ENCODE assay signal across 8 cellular contexts in the genomic region with DNA sequence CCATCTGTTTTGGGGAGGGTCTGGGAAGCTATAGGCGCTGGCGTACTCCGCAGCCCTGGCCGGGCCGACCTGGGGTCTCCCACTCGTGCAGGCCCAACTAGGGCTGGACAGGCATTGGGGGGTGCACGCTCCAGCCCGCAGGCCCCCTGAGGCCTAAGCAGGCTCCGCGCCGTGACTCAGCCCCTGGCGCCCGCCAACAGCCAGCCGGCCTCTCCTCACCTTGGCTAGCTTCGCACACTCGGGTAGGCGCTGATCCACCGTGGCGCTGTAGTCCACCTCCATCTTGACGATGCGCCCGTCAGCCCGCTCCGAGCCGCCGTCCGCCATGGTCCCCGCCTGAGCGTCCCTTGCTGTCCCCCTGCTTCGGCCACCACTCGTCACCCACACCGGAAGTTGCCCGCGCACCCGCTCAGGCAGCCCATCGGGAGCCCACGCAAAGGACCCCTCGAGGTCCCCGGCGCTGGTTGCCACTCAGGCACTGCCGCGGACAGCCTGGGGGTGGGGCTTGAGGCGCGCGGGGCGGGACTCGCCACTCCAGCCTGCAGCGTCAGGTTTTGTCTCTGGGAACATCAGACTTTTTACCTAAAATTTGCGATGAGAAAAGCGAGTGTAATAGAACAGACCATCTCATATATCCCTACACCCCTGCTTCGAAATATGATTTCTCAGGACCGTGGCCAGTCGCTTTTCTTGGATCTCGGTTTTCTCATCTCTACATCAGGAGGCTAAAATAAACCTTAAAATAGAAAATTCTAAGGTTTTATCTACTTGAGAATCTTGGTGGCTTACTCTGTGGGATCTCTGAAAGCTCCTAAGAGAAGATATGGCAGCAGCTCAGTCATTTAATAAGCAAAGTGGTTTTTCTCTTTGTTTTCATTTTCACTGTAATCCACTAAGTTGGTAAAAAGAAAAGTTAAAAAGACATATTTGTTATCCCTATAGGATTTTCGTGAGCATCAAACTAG. TPM values are rescaled to one million over a fixed set of nuclear protein-coding genes. Genes with fewer than 3 reads are reported as not detected.
DNase-seq lines count a peak whose midpoint lies in the region; ATAC-seq and TF ChIP-seq lines count a peak whose summit lies in the region.

A gene (minus strand): TSS at position 385 of the 965 bp plus-strand sequence. CDS start 58 bp downstream, at position 327.

- peak within 1 kb of the TSS; percentile 92 to 96 (median 94) for H3K27ac ChIP-seq in esophagus muscularis mucosa (replicated peaks in 1 of 4)

- ATAC-seq in GM21717 (IDR thresholded peaks at IDR 0.05; ENCODE audit: unreplicated experiment): peak; percentile 84

- DNase-seq in DMS79 (lab: John Stamatoyannopoulos, UW) (peak; percentile 40), KG1 (lab: John Stamatoyannopoulos, UW) (peak; percentile 74), esophagus muscularis mucosa (ENCODE audit: extremely low spot score) (peak; percentile 98), myocyte (ENCODE audit: low read depth) (peak; percentile 93)
- peak; percentile 97 to 99 for DNase-seq in activated T-cell treated with anti-CD3 and anti-CD28 coated beads, Interleukin-2, amount 50 U/mL, for 48 hours
- peak; percentile 87 to 90 for DNase-seq in stimulated activated CD8-positive, alpha-beta memory T cell treated with anti-CD3 and anti-CD28 coated beads, Interleukin-7, amount 100 ng/mL, for 48 hours (ENCODE audit: extremely low read depth in 1 of 2, low read depth in 1 of 2)

- peak; percentile 67 for TF ChIP-seq POLR2A in esophagus muscularis mucosa (IDR thresholded peaks at IDR 0.05; ENCODE audit: low read depth)

- no peaks in the 10 kb centered on the region for H3K27me3 ChIP-seq in esophagus muscularis mucosa

- no peak for TF ChIP-seq EP300 in esophagus muscularis mucosa (IDR thresholded peaks at IDR 0.05)

- H3K4me3 ChIP-seq in esophagus muscularis mucosa: peak within 1 kb of the TSS; percentile 77 to 97 (median 92)

- H3K9me3 ChIP-seq in esophagus muscularis mucosa: no peaks in the 10 kb centered on the region

- 6% methylated on average over 7 of the region's 55 CpGs for WGBS in esophagus muscularis mucosa

- peaks cover 37 to 49% (median 48%) of the 10 kb centered on the region in 4 donors for H3K4me1 ChIP-seq in esophagus muscularis mucosa

- intact Hi-C loops in esophagus muscularis mucosa (cut with DNase I): loop anchor here (5.0 to 10.0 kb wide), 2 partner anchors 122 to 456 kb away; a partner anchor contains a TSS

- no peaks in the 10 kb centered on the region for H3K36me3 ChIP-seq in esophagus muscularis mucosa

- no peak for TF ChIP-seq CTCF in esophagus muscularis mucosa (IDR thresholded peaks at IDR 0.05)

TF ChIP-seq in PFSK-1, 5 proteins besides CTCF, POLR2A, EP300 and RAD21:
- TF ChIP-seq TAF1 (IDR thresholded peaks at IDR 0.05; ENCODE audit: borderline replicate concordance, insufficient read depth, low read length) (peak; percentile 92), FOXP2 (optimal IDR thresholded peaks at IDR 0.05; ENCODE audit: borderline replicate concordance, extremely low read depth, extremely low read length, insufficient read depth) (peak; percentile 82), POLR2AphosphoS5 (IDR thresholded peaks at IDR 0.05; ENCODE audit: low read depth, low read length) (peak; percentile 96), SIN3A (IDR thresholded peaks at IDR 0.05; ENCODE audit: borderline replicate concordance, insufficient read depth, low read length) (no peak)
- TF ChIP-seq, protein P1, sequence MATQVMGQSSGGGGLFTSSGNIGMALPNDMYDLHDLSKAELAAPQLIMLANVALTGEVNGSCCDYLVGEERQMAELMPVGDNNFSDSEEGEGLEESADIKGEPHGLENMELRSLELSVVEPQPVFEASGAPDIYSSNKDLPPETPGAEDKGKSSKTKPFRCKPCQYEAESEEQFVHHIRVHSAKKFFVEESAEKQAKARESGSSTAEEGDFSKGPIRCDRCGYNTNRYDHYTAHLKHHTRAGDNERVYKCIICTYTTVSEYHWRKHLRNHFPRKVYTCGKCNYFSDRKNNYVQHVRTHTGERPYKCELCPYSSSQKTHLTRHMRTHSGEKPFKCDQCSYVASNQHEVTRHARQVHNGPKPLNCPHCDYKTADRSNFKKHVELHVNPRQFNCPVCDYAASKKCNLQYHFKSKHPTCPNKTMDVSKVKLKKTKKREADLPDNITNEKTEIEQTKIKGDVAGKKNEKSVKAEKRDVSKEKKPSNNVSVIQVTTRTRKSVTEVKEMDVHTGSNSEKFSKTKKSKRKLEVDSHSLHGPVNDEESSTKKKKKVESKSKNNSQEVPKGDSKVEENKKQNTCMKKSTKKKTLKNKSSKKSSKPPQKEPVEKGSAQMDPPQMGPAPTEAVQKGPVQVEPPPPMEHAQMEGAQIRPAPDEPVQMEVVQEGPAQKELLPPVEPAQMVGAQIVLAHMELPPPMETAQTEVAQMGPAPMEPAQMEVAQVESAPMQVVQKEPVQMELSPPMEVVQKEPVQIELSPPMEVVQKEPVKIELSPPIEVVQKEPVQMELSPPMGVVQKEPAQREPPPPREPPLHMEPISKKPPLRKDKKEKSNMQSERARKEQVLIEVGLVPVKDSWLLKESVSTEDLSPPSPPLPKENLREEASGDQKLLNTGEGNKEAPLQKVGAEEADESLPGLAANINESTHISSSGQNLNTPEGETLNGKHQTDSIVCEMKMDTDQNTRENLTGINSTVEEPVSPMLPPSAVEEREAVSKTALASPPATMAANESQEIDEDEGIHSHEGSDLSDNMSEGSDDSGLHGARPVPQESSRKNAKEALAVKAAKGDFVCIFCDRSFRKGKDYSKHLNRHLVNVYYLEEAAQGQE (IDR thresholded peaks at IDR 0.05; ENCODE audit: insufficient read depth in 1 of 2, low read depth in 2 of 2, low read length in 2 of 2): 0 out of 4 replicates have a peak, but pooled peaks of 1 of the 2 experiments have one; percentile 22

RNA-seq across cellular contexts. Expression of the gene that starts here (rescaled TPM):
- polyA plus RNA-seq in PFSK-1 (2012; ENCODE audit: insufficient read length, low read depth): 161 TPM
- total RNA-seq in esophagus muscularis mucosa (10 to 100 TPM; 28.4 to 37.8 (median 30.0) TPM), myocyte (24.5 and 29.7 TPM in 2 replicates)
- polyA plus RNA-seq in myocyte (2012): 33.4 TPM

Comparison
In these comparisons a context has a peak if more than half of its experiments do, and no peak if none do; other contexts are left out.
1. Peak in every context shown above with its lines: DNase-seq, ATAC-seq, H3K4me3 ChIP-seq and H3K27ac ChIP-seq.
2. DNase-seq: peak in every context shown above with its lines; median percentile 98 in activated T-cell treated with anti-CD3 and anti-CD28 coated beads, Interleukin-2, amount 50 U/mL, for 48 hours; 98 in esophagus muscularis mucosa; 93 in myocyte; 88 in stimulated activated CD8-positive, alpha-beta memory T cell treated with anti-CD3 and anti-CD28 coated beads, Interleukin-7, amount 100 ng/mL, for 48 hours; 74 in KG1; 40 in DMS79.